In genomic region chr9:133836818-133837217, GRCh38 we compare ENCODE assay signal across 20 cellular contexts.
DNase-seq lines count a peak whose midpoint lies in the region; ATAC-seq, FAIRE-seq and TF ChIP-seq lines count a peak whose summit lies in the region.
"Had no signal": no experiment of that assay in that cellular context is flagged by ENCODE, and none has a peak within 500 bp of the region (broad histone marks: within the 10 kb centered on the region; RNA-seq: fewer than 3 reads in every experiment).

No MANE protein-coding gene starts in this region.

- H3K4me2 ChIP-seq in HepG2 (ENCODE audit: low read depth, low read length), result no peak overlapping the region
- H3K4me2 ChIP-seq: BLaER1 had no signal

- H3K79me2 ChIP-seq in HepG2 (ENCODE audit: insufficient read depth, low read length), result peaks cover 9% of the 10 kb centered on the region

- TF ChIP-seq CTCF in RWPE1 (conservative IDR thresholded peaks at IDR 0.05; ENCODE audit: low read depth) (no peak), brain (conservative IDR thresholded peaks at IDR 0.05) (no peak), HepG2 (CRISPR knock-in tag; IDR thresholded peaks at IDR 0.05) (no peak), BE2C (IDR thresholded peaks at IDR 0.05; ENCODE audit: low read depth, low read length) (no peak)

- H3K9me3 ChIP-seq in HepG2 (ENCODE audit: low read length) (no peaks in the 10 kb centered on the region), BE2C (no peaks in the 10 kb centered on the region)
- H3K9me3 ChIP-seq: BLaER1 had no signal

- H3K27me3 Mint-ChIP-seq in brain, result no peaks in the 10 kb centered on the region
- H3K27me3 Mint-ChIP-seq in stimulated activated memory B cell treated with anti-CD40 and anti-IgM and Interleukin-4, amounts not matched to agents 10 μg/mL and 1 μg/mL and 100 μg/mL, for 72 hours, result no peaks in the 10 kb centered on the region
- H3K27me3 Mint-ChIP-seq: CD4-positive, alpha-beta memory T cell; IgD-negative memory B cell had no signal

- no peak overlapping the region for H3K4me3 Mint-ChIP-seq in brain
- no peak overlapping the region for H3K4me3 Mint-ChIP-seq in stimulated activated memory B cell treated with anti-CD40 and anti-IgM and Interleukin-4, amounts not matched to agents 10 μg/mL and 1 μg/mL and 100 μg/mL, for 72 hours
- H3K4me3 Mint-ChIP-seq: CD14-positive monocyte; CD4-positive, alpha-beta memory T cell; H9; IgD-negative memory B cell had no signal

- CTCF ChIA-PET in RWPE1 (lab: Yijun Ruan, JAX), result no interaction called here
- CTCF ChIA-PET in HepG2 (lab: Yijun Ruan, JAX; ENCODE audit: low intra/inter-chr PET ratio, low total read pairs), result no interaction called here

- H3K4me3 ChIP-seq in HepG2 (replicated peaks in 1 of 3; ENCODE audit: insufficient read depth in 1 of 3, low read depth in 2 of 3, low read length in 3 of 3) (no peak overlapping the region), BE2C (ENCODE audit: low read depth, low read length) (no peak overlapping the region)
- H3K4me3 ChIP-seq: BLaER1 had no signal

- TF ChIP-seq EP300 in HepG2 (IDR thresholded peaks at IDR 0.05; ENCODE audit: low read depth in 2 of 2, low read length in 2 of 2), result no peak
- TF ChIP-seq EP300 in HepG2 (CRISPR knock-in tag; IDR thresholded peaks at IDR 0.05; ENCODE audit: borderline replicate concordance), result no peak

- H3K36me3 Mint-ChIP-seq in brain, result no peaks in the 10 kb centered on the region
- H3K36me3 Mint-ChIP-seq in stimulated activated memory B cell treated with anti-CD40 and anti-IgM and Interleukin-4, amounts not matched to agents 10 μg/mL and 1 μg/mL and 100 μg/mL, for 72 hours, result peaks cover 45% of the 10 kb centered on the region
- H3K36me3 Mint-ChIP-seq: CD4-positive, alpha-beta memory T cell; IgD-negative memory B cell had no signal

- intact Hi-C loops in HepG2 (cut with micrococcal nuclease; ENCODE audit: unreplicated experiment), result no loop called here

- no peak overlapping the region for H2AFZ ChIP-seq in HepG2 (ENCODE audit: low read length)

- 94% methylated on average over 3 of the region's 5 CpGs for WGBS in HepG2 (ENCODE audit: low lambda C conversion rate)

- peaks cover 69% of the 10 kb centered on the region for H3K4me1 Mint-ChIP-seq in brain
- H3K4me1 Mint-ChIP-seq in stimulated activated memory B cell treated with anti-CD40 and anti-IgM and Interleukin-4, amounts not matched to agents 10 μg/mL and 1 μg/mL and 100 μg/mL, for 72 hours, result peaks cover 40% of the 10 kb centered on the region
- H3K4me1 Mint-ChIP-seq: CD4-positive, alpha-beta memory T cell had no signal

- TF ChIP-seq POLR2A in HepG2 (IDR thresholded peaks at IDR 0.05; ENCODE audit: insufficient read depth in 1 of 2, low read depth in 2 of 2, low read length in 2 of 2), result no peak

- ATAC-seq in HepG2, result no peak
- no peak for ATAC-seq in stimulated activated memory B cell treated with anti-CD40 and anti-IgM and Interleukin-4, amounts not matched to agents 10 μg/mL and 1 μg/mL and 100 μg/mL, for 72 hours
- ATAC-seq in GM18909 (IDR thresholded peaks at IDR 0.05; ENCODE audit: poor library complexity, unreplicated experiment), result no peak

- no peak for FAIRE-seq in HepG2 (lab: Jason Lieb, UNC)
- FAIRE-seq: A204.1, GM12892, HTR-8/SVneo had no signal

- peaks cover 5 to 25% of the 10 kb centered on the region in 2 experiments; a peak in 4 of 5 replicates for H3K36me3 ChIP-seq in HepG2 (replicated peaks in 1 of 2; ENCODE audit: control insufficient read depth in 1 of 2, insufficient read depth in 2 of 2, low read length in 2 of 2)
- H3K36me3 ChIP-seq in BE2C, result peaks cover 14% of the 10 kb centered on the region

- DNase-seq in RWPE1 (ENCODE audit: low spot score) (no peak), HepG2 (ENCODE audit: low spot score) (no peak), ureter (ENCODE audit: low spot score) (no peak), BE2C (no peak)
- DNase-seq: ACHN; CD4-positive, alpha-beta memory T cell; DMS153; DMS79; GDM1; GOT3; H9 had no signal

- no peaks in the 10 kb centered on the region for H3K9me3 Mint-ChIP-seq in brain
- H3K9me3 Mint-ChIP-seq in stimulated activated memory B cell treated with anti-CD40 and anti-IgM and Interleukin-4, amounts not matched to agents 10 μg/mL and 1 μg/mL and 100 μg/mL, for 72 hours, result peaks cover 6% of the 10 kb centered on the region
- H3K9me3 Mint-ChIP-seq: H9, IgD-negative memory B cell had no signal

- peak overlapping the region in 4 of 5 experiments; percentile 34 to 93 (median 71) for H3K27ac Mint-ChIP-seq in brain
- H3K27ac Mint-ChIP-seq in stimulated activated memory B cell treated with anti-CD40 and anti-IgM and Interleukin-4, amounts not matched to agents 10 μg/mL and 1 μg/mL and 100 μg/mL, for 72 hours, result peak overlapping the region; percentile 44

- peaks cover 19% of the 10 kb centered on the region for H3K4me1 ChIP-seq in HepG2 (ENCODE audit: insufficient read depth, low read length)
- peaks cover 57% of the 10 kb centered on the region for H3K4me1 ChIP-seq in BE2C

- TF ChIP-seq RAD21 in HepG2 (CRISPR knock-in tag; IDR thresholded peaks at IDR 0.05), result no peak

- H3K9ac ChIP-seq in HepG2 (ENCODE audit: insufficient read depth, low read depth, low read length), result no peak overlapping the region
- H3K9ac ChIP-seq: BLaER1 had no signal

- H3K27me3 ChIP-seq in HepG2 (ENCODE audit: control insufficient read depth in 1 of 2, insufficient read depth in 2 of 2, low read length in 2 of 2) (no peaks in the 10 kb centered on the region), BE2C (no peaks in the 10 kb centered on the region)
- H3K27me3 ChIP-seq: BLaER1 had no signal

- in situ Hi-C loops in HepG2 (cut with HindIII; ENCODE audit: extremely low pct_ligation_motif_present, low pct_unique_long_range_greater_than_20kb), result no loop called here

- POLR2A ChIA-PET in RWPE1 (lab: Yijun Ruan, JAX; ENCODE audit: low non-redundant PET) (no interaction called here), HepG2 (lab: Yijun Ruan, JAX) (no interaction called here)

- peaks cover 41% of the 10 kb centered on the region; the same call in 1 of the 2 replicates for H4K20me1 ChIP-seq in HepG2 (ENCODE audit: insufficient read depth, low read length)

- BruUV-seq in HepG2 (replicated peaks; lab: Mats Ljungman, UMichigan), result no TSS peak

- H3K27ac ChIP-seq in RWPE1, result peak overlapping the region; percentile 77
- no peak overlapping the region for H3K27ac ChIP-seq in HepG2 (ENCODE audit: extremely low read length, insufficient read depth, low read length)
- H3K27ac ChIP-seq: BLaER1 had no signal

TF ChIP-seq in HepG2, 621 proteins besides CTCF, POLR2A, EP300 and RAD21:
- TF ChIP-seq TFDP1 (CRISPR knock-in tag; IDR thresholded peaks at IDR 0.05; ENCODE audit: borderline replicate concordance) (no peak), RBM22 (optimal IDR thresholded peaks at IDR 0.05; ENCODE audit: low read length) (peak; percentile 71)
